Comparison of ENCODE assay signal across 9 cellular contexts in the genomic region with DNA sequence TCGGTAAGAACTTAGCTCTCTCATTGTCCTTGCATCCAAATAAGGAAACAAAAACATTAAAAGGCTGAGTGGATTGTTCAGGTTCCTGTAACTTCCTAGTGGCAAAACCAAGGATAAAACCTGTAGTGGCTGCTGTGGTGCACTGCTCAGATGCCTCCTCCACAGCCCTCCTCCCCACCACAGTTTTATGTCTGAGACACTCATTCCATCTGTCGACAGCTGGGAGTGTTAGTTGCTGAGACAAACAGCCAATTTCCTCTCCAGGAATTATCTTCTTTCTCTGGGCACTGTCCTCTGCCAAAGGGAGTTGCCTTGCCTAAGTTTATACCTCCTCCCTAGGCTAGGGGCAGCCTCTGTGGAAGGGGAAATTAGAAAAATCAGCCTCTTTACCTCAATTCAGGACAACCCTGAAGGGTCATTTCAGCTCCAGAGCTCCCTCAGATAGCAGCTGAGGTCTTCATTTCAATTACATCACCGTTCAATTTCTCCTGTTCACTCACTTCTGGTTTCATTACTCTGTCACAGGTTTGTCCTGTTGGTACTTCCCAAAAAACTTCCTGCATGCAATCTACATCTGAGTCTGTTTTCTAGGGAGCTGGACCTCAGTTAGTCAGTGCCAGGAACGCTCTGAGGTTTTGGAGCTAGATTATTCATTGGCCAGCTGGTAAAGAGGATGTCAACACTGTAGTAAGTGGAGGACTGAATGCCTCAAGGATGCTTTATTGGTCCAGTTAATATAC.
A peak's percentile ranks its signal among the peaks of the same experiment; 100 is the strongest.
DNase-seq lines count a peak whose midpoint lies in the region; ATAC-seq and TF ChIP-seq lines count a peak whose summit lies in the region.
"Had no signal": no experiment of that assay in that cellular context is flagged by ENCODE, and none has a peak within 500 bp of the region (broad histone marks: within the 10 kb centered on the region; RNA-seq: fewer than 3 reads in every experiment).

No MANE protein-coding gene starts in this region.

- DNase-seq in DND-41 (no peak), Kasumi-1 (lab: John Stamatoyannopoulos, UW) (peak; percentile 7 to 8), cardiac fibroblast (ENCODE audit: low read depth in 2 of 2) (peak; percentile 64 to 68), myocyte (ENCODE audit: low read depth) (peak; percentile 92), dermis blood vessel endothelial cell (no peak), mesendoderm (no peak), cerebellar cortex (ENCODE audit: low spot score) (no peak)
- DNase-seq: T-helper 9 cell had no signal

- no peak overlapping the region for H3K56ac ChIP-seq in mesendoderm (ENCODE audit: low read length)

- no peak overlapping the region for H3K4ac ChIP-seq in mesendoderm (ENCODE audit: low read depth, low read length)

- no peak overlapping the region for H4K5ac ChIP-seq in mesendoderm (ENCODE audit: low read length)

- no peak overlapping the region for H2AK5ac ChIP-seq in mesendoderm (ENCODE audit: low read length)

- H2BK15ac ChIP-seq in mesendoderm (replicated peaks; ENCODE audit: low read depth), result no peak overlapping the region

- H3K23ac ChIP-seq in mesendoderm (ENCODE audit: low read length), result no peak overlapping the region

- no peaks in the 10 kb centered on the region for H3K79me1 ChIP-seq in mesendoderm (ENCODE audit: low read length)

- H3K27me3 ChIP-seq in DND-41 (ENCODE audit: insufficient read depth, low read length, poor library complexity) (no peaks in the 10 kb centered on the region), mesendoderm (ENCODE audit: insufficient read depth, low read length, poor library complexity) (no peaks in the 10 kb centered on the region)

- no peak overlapping the region for H3K18ac ChIP-seq in mesendoderm (ENCODE audit: low read length)

- H3K36me3 ChIP-seq in DND-41 (ENCODE audit: insufficient read depth, low read length), result no peaks in the 10 kb centered on the region
- no peaks in the 10 kb centered on the region for H3K36me3 ChIP-seq in mesendoderm (ENCODE audit: control insufficient read depth, insufficient read depth, low read length)

- peak; percentile 73 for ATAC-seq in DND-41 (ENCODE audit: insufficient read depth, low read depth)
- ATAC-seq in HG03521 (IDR thresholded peaks at IDR 0.05; ENCODE audit: unreplicated experiment), result no peak

- H3K27ac ChIP-seq in DND-41 (ENCODE audit: low read length) (no peak overlapping the region), mesendoderm (ENCODE audit: low read depth, low read length) (no peak overlapping the region)

- no peaks in the 10 kb centered on the region for H3K79me2 ChIP-seq in DND-41 (ENCODE audit: insufficient read depth, low read length)
- no peaks in the 10 kb centered on the region for H3K79me2 ChIP-seq in mesendoderm (ENCODE audit: control insufficient read depth, insufficient read depth, low read length)

- H3K4me2 ChIP-seq in DND-41 (ENCODE audit: insufficient read depth, low read length) (no peak overlapping the region), mesendoderm (ENCODE audit: low read length) (no peak overlapping the region)

- H3K4me3 ChIP-seq in DND-41 (ENCODE audit: low read depth in 1 of 2, low read length in 2 of 2) (no peak overlapping the region), cardiac fibroblast (replicated peaks in 1 of 2; ENCODE audit: low read depth in 2 of 2, low read length in 2 of 2) (no peak overlapping the region), mesendoderm (ENCODE audit: low read length) (no peak overlapping the region)

- H3K4me1 ChIP-seq in DND-41 (ENCODE audit: insufficient read depth, low read length) (no peaks in the 10 kb centered on the region), mesendoderm (ENCODE audit: control insufficient read depth, low read depth, low read length) (no peaks in the 10 kb centered on the region)

- no peak overlapping the region for H2BK120ac ChIP-seq in mesendoderm (ENCODE audit: low read depth, low read length)

- TF ChIP-seq CTCF in DND-41 (IDR thresholded peaks at IDR 0.05; ENCODE audit: borderline replicate concordance, extremely low read depth, low read length, poor library complexity, severe bottlenecking), result no peak
- TF ChIP-seq CTCF in cardiac fibroblast (IDR thresholded peaks at IDR 0.05; ENCODE audit: low read depth, low read length), result no peak

- H4K8ac ChIP-seq in mesendoderm (ENCODE audit: low read depth, low read length), result no peak overlapping the region

- WGBS in mesendoderm (ENCODE audit: extremely low coverage, insufficient coverage, low lambda C conversion rate), result no CpG with 5 or more reads among the region's 4 CpGs

- peaks cover 14% of the 10 kb centered on the region for H3K9me3 ChIP-seq in DND-41 (ENCODE audit: insufficient read depth, low read length, severe bottlenecking)

- H2BK5ac ChIP-seq in mesendoderm (ENCODE audit: low read length), result no peak overlapping the region

- H3K9ac ChIP-seq in DND-41 (ENCODE audit: low read depth, low read length), result no peak overlapping the region
- no peak overlapping the region for H3K9ac ChIP-seq in mesendoderm (ENCODE audit: low read length)

- H4K20me1 ChIP-seq in DND-41 (ENCODE audit: insufficient read depth, low read length), result no peaks in the 10 kb centered on the region

- no peak overlapping the region for H2AFZ ChIP-seq in DND-41 (ENCODE audit: low read depth, low read length)

Comparison
In these comparisons a context has a peak if more than half of its experiments do, and no peak if none do; other contexts are left out.
1. DNase-seq: peak in Kasumi-1 (2 of 2), cardiac fibroblast (2 of 2) and myocyte (single experiment); none in DND-41 (single experiment), dermis blood vessel endothelial cell (single experiment), mesendoderm (single experiment) and cerebellar cortex (single experiment).